ENCODE assay signal across 1 cellular context in the genomic region with DNA sequence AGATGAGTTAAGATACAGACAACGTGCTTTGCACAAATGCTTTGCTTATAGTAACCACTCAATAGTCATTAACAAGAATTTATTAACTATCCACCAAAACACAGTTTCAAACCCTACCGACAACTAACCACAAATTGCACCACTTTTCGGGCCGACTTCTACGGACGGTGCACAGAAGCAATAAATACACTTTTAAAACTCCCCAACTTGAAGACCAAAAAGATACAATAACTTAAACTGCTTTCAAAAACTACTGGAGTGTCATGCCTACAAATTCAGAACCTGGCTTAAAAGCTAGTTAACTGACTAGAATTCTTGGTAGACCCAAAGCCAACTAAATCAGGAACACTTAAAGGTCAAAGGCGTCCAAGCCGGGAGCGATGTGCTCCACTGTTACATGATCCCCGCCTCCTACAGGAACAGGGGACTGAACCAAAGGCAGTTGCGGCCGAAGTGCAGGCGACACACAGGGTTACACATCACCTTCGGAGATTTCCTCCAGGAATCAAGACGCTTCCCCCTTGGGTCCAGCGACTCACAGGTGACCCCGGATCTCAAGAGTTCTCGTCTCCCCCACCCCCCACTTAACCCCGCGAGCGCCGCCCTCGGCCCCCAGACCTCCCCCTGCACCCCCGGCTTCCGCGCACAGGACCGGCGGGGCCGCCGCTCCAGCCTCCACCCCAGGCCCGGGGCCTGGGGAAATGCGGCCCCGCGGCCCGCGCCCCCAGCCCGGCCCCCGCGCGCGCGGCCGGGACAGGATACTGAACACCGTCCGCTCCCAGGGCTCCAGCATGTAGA.
TF ChIP-seq lines count a peak whose summit lies in the region.

No MANE protein-coding gene starts in this region.

TF ChIP-seq in H1, 55 proteins besides CTCF, POLR2A, EP300 and RAD21:
- TF ChIP-seq CHD1 (IDR thresholded peaks at IDR 0.05; ENCODE audit: low read depth, low read length) (no peak), GABPA (IDR thresholded peaks at IDR 0.05; ENCODE audit: borderline replicate concordance, insufficient read depth, low read length) (no peak), SP2 (IDR thresholded peaks at IDR 0.05; ENCODE audit: low read length) (no peak), FOSL1 (IDR thresholded peaks at IDR 0.05; ENCODE audit: insufficient read depth, low read depth, low read length) (no peak), TCF12 (IDR thresholded peaks at IDR 0.05; ENCODE audit: low read depth, low read length) (no peak), SAP30 (IDR thresholded peaks at IDR 0.05; ENCODE audit: insufficient read depth, insufficient replicate concordance, low read length) (no peak), JUND (IDR thresholded peaks at IDR 0.05; ENCODE audit: low read length) (no peak), KDM4A (IDR thresholded peaks at IDR 0.05; ENCODE audit: low read depth, low read length, severe bottlenecking) (peak; percentile 24), TAF1 (IDR thresholded peaks at IDR 0.05; ENCODE audit: low read depth, low read length) (no peak), SIX5 (IDR thresholded peaks at IDR 0.05; ENCODE audit: low read depth, low read length) (no peak), SP4 (IDR thresholded peaks at IDR 0.05; ENCODE audit: low read length) (no peak), EGR1 (IDR thresholded peaks at IDR 0.05; ENCODE audit: borderline replicate concordance, low read depth, low read length) (no peak), JUN (IDR thresholded peaks at IDR 0.05; ENCODE audit: low read depth, low read length) (no peak), ASH2L (IDR thresholded peaks at IDR 0.05; ENCODE audit: low read length) (peak; percentile 44), NRF1 (IDR thresholded peaks at IDR 0.05; ENCODE audit: low read depth, low read length) (no peak), SUZ12 (IDR thresholded peaks at IDR 0.05; ENCODE audit: low read length) (no peak), BCL11A (IDR thresholded peaks at IDR 0.05; ENCODE audit: low read depth in 2 of 2, low read length in 2 of 2) (no peak), HDAC6 (IDR thresholded peaks at IDR 0.05; ENCODE audit: low read depth, low read length) (no peak), PHF8 (conservative IDR thresholded peaks at IDR 0.05; ENCODE audit: low read depth, low read length) (peak; percentile 91; the same call in 1 of the 2 replicates), CREB1 (IDR thresholded peaks at IDR 0.05) (no peak), POLR2AphosphoS5 (IDR thresholded peaks at IDR 0.05; ENCODE audit: low read depth, low read length) (no peak; the same call in none of the 2 replicates), CEBPB (IDR thresholded peaks at IDR 0.05; ENCODE audit: low read depth, low read length) (no peak), CBX5 (IDR thresholded peaks at IDR 0.05; ENCODE audit: low read depth, low read length) (no peak)
- TF ChIP-seq, protein P1, sequence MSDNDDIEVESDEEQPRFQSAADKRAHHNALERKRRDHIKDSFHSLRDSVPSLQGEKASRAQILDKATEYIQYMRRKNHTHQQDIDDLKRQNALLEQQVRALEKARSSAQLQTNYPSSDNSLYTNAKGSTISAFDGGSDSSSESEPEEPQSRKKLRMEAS (IDR thresholded peaks at IDR 0.05) = no peak
- TF ChIP-seq, protein P2, sequence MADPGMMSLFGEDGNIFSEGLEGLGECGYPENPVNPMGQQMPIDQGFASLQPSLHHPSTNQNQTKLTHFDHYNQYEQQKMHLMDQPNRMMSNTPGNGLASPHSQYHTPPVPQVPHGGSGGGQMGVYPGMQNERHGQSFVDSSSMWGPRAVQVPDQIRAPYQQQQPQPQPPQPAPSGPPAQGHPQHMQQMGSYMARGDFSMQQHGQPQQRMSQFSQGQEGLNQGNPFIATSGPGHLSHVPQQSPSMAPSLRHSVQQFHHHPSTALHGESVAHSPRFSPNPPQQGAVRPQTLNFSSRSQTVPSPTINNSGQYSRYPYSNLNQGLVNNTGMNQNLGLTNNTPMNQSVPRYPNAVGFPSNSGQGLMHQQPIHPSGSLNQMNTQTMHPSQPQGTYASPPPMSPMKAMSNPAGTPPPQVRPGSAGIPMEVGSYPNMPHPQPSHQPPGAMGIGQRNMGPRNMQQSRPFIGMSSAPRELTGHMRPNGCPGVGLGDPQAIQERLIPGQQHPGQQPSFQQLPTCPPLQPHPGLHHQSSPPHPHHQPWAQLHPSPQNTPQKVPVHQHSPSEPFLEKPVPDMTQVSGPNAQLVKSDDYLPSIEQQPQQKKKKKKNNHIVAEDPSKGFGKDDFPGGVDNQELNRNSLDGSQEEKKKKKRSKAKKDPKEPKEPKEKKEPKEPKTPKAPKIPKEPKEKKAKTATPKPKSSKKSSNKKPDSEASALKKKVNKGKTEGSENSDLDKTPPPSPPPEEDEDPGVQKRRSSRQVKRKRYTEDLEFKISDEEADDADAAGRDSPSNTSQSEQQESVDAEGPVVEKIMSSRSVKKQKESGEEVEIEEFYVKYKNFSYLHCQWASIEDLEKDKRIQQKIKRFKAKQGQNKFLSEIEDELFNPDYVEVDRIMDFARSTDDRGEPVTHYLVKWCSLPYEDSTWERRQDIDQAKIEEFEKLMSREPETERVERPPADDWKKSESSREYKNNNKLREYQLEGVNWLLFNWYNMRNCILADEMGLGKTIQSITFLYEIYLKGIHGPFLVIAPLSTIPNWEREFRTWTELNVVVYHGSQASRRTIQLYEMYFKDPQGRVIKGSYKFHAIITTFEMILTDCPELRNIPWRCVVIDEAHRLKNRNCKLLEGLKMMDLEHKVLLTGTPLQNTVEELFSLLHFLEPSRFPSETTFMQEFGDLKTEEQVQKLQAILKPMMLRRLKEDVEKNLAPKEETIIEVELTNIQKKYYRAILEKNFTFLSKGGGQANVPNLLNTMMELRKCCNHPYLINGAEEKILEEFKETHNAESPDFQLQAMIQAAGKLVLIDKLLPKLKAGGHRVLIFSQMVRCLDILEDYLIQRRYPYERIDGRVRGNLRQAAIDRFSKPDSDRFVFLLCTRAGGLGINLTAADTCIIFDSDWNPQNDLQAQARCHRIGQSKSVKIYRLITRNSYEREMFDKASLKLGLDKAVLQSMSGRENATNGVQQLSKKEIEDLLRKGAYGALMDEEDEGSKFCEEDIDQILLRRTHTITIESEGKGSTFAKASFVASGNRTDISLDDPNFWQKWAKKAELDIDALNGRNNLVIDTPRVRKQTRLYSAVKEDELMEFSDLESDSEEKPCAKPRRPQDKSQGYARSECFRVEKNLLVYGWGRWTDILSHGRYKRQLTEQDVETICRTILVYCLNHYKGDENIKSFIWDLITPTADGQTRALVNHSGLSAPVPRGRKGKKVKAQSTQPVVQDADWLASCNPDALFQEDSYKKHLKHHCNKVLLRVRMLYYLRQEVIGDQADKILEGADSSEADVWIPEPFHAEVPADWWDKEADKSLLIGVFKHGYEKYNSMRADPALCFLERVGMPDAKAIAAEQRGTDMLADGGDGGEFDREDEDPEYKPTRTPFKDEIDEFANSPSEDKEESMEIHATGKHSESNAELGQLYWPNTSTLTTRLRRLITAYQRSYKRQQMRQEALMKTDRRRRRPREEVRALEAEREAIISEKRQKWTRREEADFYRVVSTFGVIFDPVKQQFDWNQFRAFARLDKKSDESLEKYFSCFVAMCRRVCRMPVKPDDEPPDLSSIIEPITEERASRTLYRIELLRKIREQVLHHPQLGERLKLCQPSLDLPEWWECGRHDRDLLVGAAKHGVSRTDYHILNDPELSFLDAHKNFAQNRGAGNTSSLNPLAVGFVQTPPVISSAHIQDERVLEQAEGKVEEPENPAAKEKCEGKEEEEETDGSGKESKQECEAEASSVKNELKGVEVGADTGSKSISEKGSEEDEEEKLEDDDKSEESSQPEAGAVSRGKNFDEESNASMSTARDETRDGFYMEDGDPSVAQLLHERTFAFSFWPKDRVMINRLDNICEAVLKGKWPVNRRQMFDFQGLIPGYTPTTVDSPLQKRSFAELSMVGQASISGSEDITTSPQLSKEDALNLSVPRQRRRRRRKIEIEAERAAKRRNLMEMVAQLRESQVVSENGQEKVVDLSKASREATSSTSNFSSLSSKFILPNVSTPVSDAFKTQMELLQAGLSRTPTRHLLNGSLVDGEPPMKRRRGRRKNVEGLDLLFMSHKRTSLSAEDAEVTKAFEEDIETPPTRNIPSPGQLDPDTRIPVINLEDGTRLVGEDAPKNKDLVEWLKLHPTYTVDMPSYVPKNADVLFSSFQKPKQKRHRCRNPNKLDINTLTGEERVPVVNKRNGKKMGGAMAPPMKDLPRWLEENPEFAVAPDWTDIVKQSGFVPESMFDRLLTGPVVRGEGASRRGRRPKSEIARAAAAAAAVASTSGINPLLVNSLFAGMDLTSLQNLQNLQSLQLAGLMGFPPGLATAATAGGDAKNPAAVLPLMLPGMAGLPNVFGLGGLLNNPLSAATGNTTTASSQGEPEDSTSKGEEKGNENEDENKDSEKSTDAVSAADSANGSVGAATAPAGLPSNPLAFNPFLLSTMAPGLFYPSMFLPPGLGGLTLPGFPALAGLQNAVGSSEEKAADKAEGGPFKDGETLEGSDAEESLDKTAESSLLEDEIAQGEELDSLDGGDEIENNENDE (IDR thresholded peaks at IDR 0.05; ENCODE audit: insufficient replicate concordance, low read length) = no peak
- TF ChIP-seq, protein P3, sequence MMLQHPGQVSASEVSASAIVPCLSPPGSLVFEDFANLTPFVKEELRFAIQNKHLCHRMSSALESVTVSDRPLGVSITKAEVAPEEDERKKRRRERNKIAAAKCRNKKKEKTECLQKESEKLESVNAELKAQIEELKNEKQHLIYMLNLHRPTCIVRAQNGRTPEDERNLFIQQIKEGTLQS (IDR thresholded peaks at IDR 0.05; ENCODE audit: insufficient read depth, low read depth, low read length) = no peak
